ENCODE assay signal across 8 cellular contexts in genomic region chr6:71349395-71349794, GRCh38.
DNase-seq lines count a peak whose midpoint lies in the region; ATAC-seq and TF ChIP-seq lines count a peak whose summit lies in the region.

No MANE protein-coding gene starts in this region.

- H3K79me2 ChIP-seq in GM23248 (ENCODE audit: insufficient read depth): no peaks in the 10 kb centered on the region
- no peaks in the 10 kb centered on the region for H3K79me2 ChIP-seq in PC-9 (ENCODE audit: low read depth)

- H2AFZ ChIP-seq in GM23248 (0 out of 2 replicates have a peak overlapping the region, but pooled peaks have one; percentile 75), PC-9 (no peak overlapping the region)

- H3K9me3 ChIP-seq in GM23248 (ENCODE audit: low read depth) (no peaks in the 10 kb centered on the region), PC-9 (ENCODE audit: insufficient read depth, low read depth) (no peaks in the 10 kb centered on the region), psoas muscle (no peaks in the 10 kb centered on the region)

- H3K4me3 ChIP-seq in GM23248 (no peak overlapping the region; the same call in 1 of the 2 replicates), PC-9 (no peak overlapping the region), psoas muscle (no peak overlapping the region)

- CTCF ChIA-PET in PC-9 (lab: Charles Lee): no interaction called here

- intact Hi-C loops in PC-9 (cut with micrococcal nuclease; ENCODE audit: unreplicated experiment) (loop anchor here (1.0 to 5.0 kb wide), 2 partner anchors 159 to 337 kb away; no protein-coding TSS in a partner anchor), psoas muscle (cut with DNase I) (loop anchor here (5.0 to 10.0 kb wide), 2 partner anchors 155 to 157 kb away; no protein-coding TSS in a partner anchor)

- H3K4me1 ChIP-seq in GM23248 (ENCODE audit: insufficient read depth) (peaks cover 24% of the 10 kb centered on the region), PC-9 (replicated peaks; ENCODE audit: insufficient read depth) (no peaks in the 10 kb centered on the region), psoas muscle (peaks cover 3% of the 10 kb centered on the region)

- WGBS in GM23248 (ENCODE audit: low coverage in 1 of 2, low lambda C conversion rate in 2 of 2, missing lambda C conversion rate in 2 of 2), 2 experiments: 1% methylated on average over 3 of the region's 3 CpGs
- WGBS in psoas muscle, 3 donors: 25 to 37% (median 29%) methylated on average over 3 of the region's 3 CpGs

- H3K9me2 ChIP-seq in GM23248 (ENCODE audit: insufficient read depth): no peaks in the 10 kb centered on the region
- H3K9me2 ChIP-seq in PC-9 (ENCODE audit: insufficient read depth): no peaks in the 10 kb centered on the region

- no TSS peak for BruUV-seq in PC-9 (replicated peaks; lab: Mats Ljungman, UMichigan)

- H3K36me3 ChIP-seq in GM23248 (ENCODE audit: low read depth): no peaks in the 10 kb centered on the region
- no peaks in the 10 kb centered on the region for H3K36me3 ChIP-seq in PC-9 (ENCODE audit: low read depth)
- H3K36me3 ChIP-seq in psoas muscle (ENCODE audit: insufficient read depth in 1 of 2, low read depth in 1 of 2): no peaks in the 10 kb centered on the region

- no peak for TF ChIP-seq POLR2A in erythroblast (IDR thresholded peaks at IDR 0.05; ENCODE audit: low read length)

- H3K9ac ChIP-seq in GM23248: peak overlapping the region; percentile 53

- peak; percentile 23 for DNase-seq in AG08395 (ENCODE audit: low spot score)
- peak; percentile 63 for DNase-seq in GM23248
- peak in 1 of 2 experiments; percentile 45 for DNase-seq in PC-9
- DNase-seq in erythroblast (lab: John Stamatoyannopoulos, UW): peak; percentile 11 to 35
- DNase-seq in psoas muscle: no peak
- no peak for DNase-seq in stimulated activated CD4-positive, alpha-beta T cell treated with anti-CD3 and anti-CD28 coated beads, Interleukin-4, amount 100 ng/mL, for 1 hour
- no peak for DNase-seq in stimulated activated naive CD8-positive, alpha-beta T cell treated with anti-CD3 and anti-CD28 coated beads, Interleukin-15, Interleukin-2, amounts not matched to agents 100 U/mL and 50 U/mL, for 24 hours
- DNase-seq in epidermal melanocyte (ENCODE audit: insufficient read length, low spot score): no peak

- TF ChIP-seq CTCF in PC-9 (conservative IDR thresholded peaks at IDR 0.05): peak; percentile 86
- TF ChIP-seq CTCF in psoas muscle (IDR thresholded peaks at IDR 0.05): peak; percentile 67

- H4K20me1 ChIP-seq in GM23248 (ENCODE audit: insufficient read depth) (no peaks in the 10 kb centered on the region), PC-9 (ENCODE audit: insufficient read depth) (no peaks in the 10 kb centered on the region; the same call in 1 of the 2 replicates)

- H3K27me3 ChIP-seq in GM23248 (replicated peaks; ENCODE audit: insufficient read depth): no peaks in the 10 kb centered on the region
- no peaks in the 10 kb centered on the region for H3K27me3 ChIP-seq in PC-9 (ENCODE audit: insufficient read depth, low read depth)
- no peaks in the 10 kb centered on the region for H3K27me3 ChIP-seq in psoas muscle (ENCODE audit: insufficient read depth in 3 of 3, low read length in 2 of 3)

- POLR2A ChIA-PET in PC-9 (lab: Charles Lee; ENCODE audit: unreplicated experiment): no interaction called here

- H3F3A ChIP-seq in GM23248 (ENCODE audit: insufficient read depth) (peaks cover 23% of the 10 kb centered on the region), PC-9 (ENCODE audit: insufficient read depth, low read depth) (no peaks in the 10 kb centered on the region)

- peak overlapping the region; percentile 81 for H3K27ac ChIP-seq in GM23248
- H3K27ac ChIP-seq in PC-9: no peak overlapping the region
- no peak overlapping the region for H3K27ac ChIP-seq in psoas muscle

- peak in 1 of 4 donors; percentile 67 for ATAC-seq in psoas muscle
- no peak for ATAC-seq in stimulated activated naive CD8-positive, alpha-beta T cell treated with anti-CD3 and anti-CD28 coated beads, Interleukin-15, Interleukin-2, amounts not matched to agents 100 U/mL and 50 U/mL, for 24 hours

- peak overlapping the region; percentile 73 for H3K4me2 ChIP-seq in GM23248 (ENCODE audit: unreplicated experiment)
- H3K4me2 ChIP-seq in PC-9: no peak overlapping the region

- in situ Hi-C loops in GM23248 (cut with MboI): loop anchor here (5.0 kb wide), 1 partner anchor 157 kb away; no protein-coding TSS in a partner anchor

Comparison
In these comparisons a context has a peak if more than half of its experiments do, and no peak if none do; other contexts are left out.
1. DNase-seq: peak in AG08395 (single experiment), GM23248 (single experiment) and erythroblast (2 of 2); none in psoas muscle (0 of 2), stimulated activated CD4-positive, alpha-beta T cell treated with anti-CD3 and anti-CD28 coated beads, Interleukin-4, amount 100 ng/mL, for 1 hour (single experiment), stimulated activated naive CD8-positive, alpha-beta T cell treated with anti-CD3 and anti-CD28 coated beads, Interleukin-15, Interleukin-2, amounts not matched to agents 100 U/mL and 50 U/mL, for 24 hours (single experiment) and epidermal melanocyte (single experiment).